1 cellular context compared by ENCODE assay signal in genomic region chr12:77190022-77190421, GRCh38.
TF ChIP-seq lines count a peak whose summit lies in the region.

No MANE protein-coding gene starts in this region.

TF ChIP-seq in GM23338, 12 proteins besides CTCF, POLR2A, EP300 and RAD21 (continued from another document):
- TF ChIP-seq ZNF462 (CRISPR knock-in tag; IDR thresholded peaks at IDR 0.05) (no peak), ZNF114 (CRISPR knock-in tag; IDR thresholded peaks at IDR 0.05) (no peak), POLR2AphosphoS5 (IDR thresholded peaks at IDR 0.05; ENCODE audit: low read depth) (no peak), CREB1 (CRISPR knock-in tag; IDR thresholded peaks at IDR 0.05; ENCODE audit: low read depth) (no peak)
